29 cellular contexts compared by ENCODE assay signal in the genomic region with DNA sequence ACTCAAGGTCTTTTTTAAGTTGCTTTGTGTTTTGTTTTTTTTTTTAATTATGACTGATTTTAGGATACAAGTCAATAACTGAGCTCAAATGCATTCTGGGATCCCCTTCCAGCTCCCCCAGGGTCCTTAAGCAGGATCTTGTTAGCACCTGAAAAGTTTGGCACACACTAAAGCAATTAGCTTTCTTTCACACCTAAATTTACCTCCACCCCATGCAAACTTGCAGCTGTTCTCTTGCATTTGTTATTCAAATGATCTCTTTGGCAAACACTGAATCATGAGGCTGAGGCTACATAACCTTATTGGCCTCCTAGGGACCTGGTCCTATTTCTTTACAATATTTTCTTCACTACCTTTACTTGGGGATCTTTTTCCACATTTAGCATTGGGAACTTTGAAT.
A peak's percentile ranks its signal among the peaks of the same experiment; 100 is the strongest.
DNase-seq lines count a peak whose midpoint lies in the region; ATAC-seq, FAIRE-seq and TF ChIP-seq lines count a peak whose summit lies in the region.
"Had no signal": no experiment of that assay in that cellular context is flagged by ENCODE, and none has a peak within 500 bp of the region (broad histone marks: within the 10 kb centered on the region; RNA-seq: fewer than 3 reads in every experiment).

No MANE protein-coding gene starts in this region.

- no peak overlapping the region for H4K5ac ChIP-seq in mesendoderm (ENCODE audit: low read length)

- no peaks in the 10 kb centered on the region for H3K79me1 ChIP-seq in mesendoderm (ENCODE audit: low read length)

- no peaks in the 10 kb centered on the region for H3K36me3 ChIP-seq in bronchial epithelial cell (ENCODE audit: control insufficient read depth, insufficient read depth, low read length)
- no peaks in the 10 kb centered on the region for H3K36me3 ChIP-seq in mesendoderm (ENCODE audit: control insufficient read depth, insufficient read depth, low read length)
- no peaks in the 10 kb centered on the region for H3K36me3 ChIP-seq in Karpas-422 (ENCODE audit: insufficient read depth, low read length)
- H3K36me3 ChIP-seq: breast epithelium, neutrophil, SJCRH30, WERI-Rb-1 had no signal

- H3K4me2 ChIP-seq in mesendoderm (ENCODE audit: low read length) (no peak overlapping the region), Karpas-422 (ENCODE audit: low read depth, low read length, poor library complexity, severe bottlenecking) (no peak overlapping the region)

- H2AK5ac ChIP-seq in mesendoderm (ENCODE audit: low read length) = no peak overlapping the region

- no peak overlapping the region for H4K8ac ChIP-seq in mesendoderm (ENCODE audit: low read depth, low read length)

- H3K23ac ChIP-seq in mesendoderm (ENCODE audit: low read length) = no peak overlapping the region

- no peaks in the 10 kb centered on the region for H3K79me2 ChIP-seq in mesendoderm (ENCODE audit: control insufficient read depth, insufficient read depth, low read length)
- no peaks in the 10 kb centered on the region for H3K79me2 ChIP-seq in Karpas-422 (ENCODE audit: low read length)

- no peak overlapping the region for H3K9ac ChIP-seq in mesendoderm (ENCODE audit: low read length)
- H3K9ac ChIP-seq in Karpas-422 (ENCODE audit: low read length) = no peak overlapping the region
- H3K9ac ChIP-seq: GM23248 had no signal

- H3K9me2 ChIP-seq in Karpas-422 (replicated peaks; ENCODE audit: insufficient read depth, low read length) = no peaks in the 10 kb centered on the region

- ATAC-seq in Right ventricle myocardium superior (ENCODE audit: poor library complexity) = no peak
- ATAC-seq: right cardiac atrium had no signal

- no peak overlapping the region for H3K4me3 ChIP-seq in bronchial epithelial cell (ENCODE audit: low read depth, low read length)
- no peak overlapping the region for H3K4me3 ChIP-seq in mesendoderm (ENCODE audit: low read length)
- no peak overlapping the region for H3K4me3 ChIP-seq in Karpas-422 (ENCODE audit: low read length)
- H3K4me3 ChIP-seq: breast epithelium, GM23248, SJCRH30, testis had no signal

- no peak overlapping the region for H3K56ac ChIP-seq in mesendoderm (ENCODE audit: low read length)

- H3K18ac ChIP-seq in mesendoderm (ENCODE audit: low read length) = no peak overlapping the region

- peaks cover 40% of the 10 kb centered on the region for H3K9me3 ChIP-seq in Karpas-422 (ENCODE audit: low read length)
- H3K9me3 ChIP-seq: neutrophil, SJCRH30, testis had no signal

- H2BK5ac ChIP-seq in mesendoderm (ENCODE audit: low read length) = no peak overlapping the region

- H2BK15ac ChIP-seq in mesendoderm (replicated peaks; ENCODE audit: low read depth) = no peak overlapping the region

- no peak overlapping the region for H2AFZ ChIP-seq in Karpas-422 (ENCODE audit: low read length)
- H2AFZ ChIP-seq: GM23248 had no signal

- no peaks in the 10 kb centered on the region for H3K27me3 ChIP-seq in bronchial epithelial cell (ENCODE audit: control insufficient read depth, insufficient read depth, low read length)
- no peaks in the 10 kb centered on the region for H3K27me3 ChIP-seq in mesendoderm (ENCODE audit: insufficient read depth, low read length, poor library complexity)
- no peaks in the 10 kb centered on the region for H3K27me3 ChIP-seq in Karpas-422 (ENCODE audit: low read length)
- H3K27me3 ChIP-seq: breast epithelium, neutrophil, SJCRH30, testis had no signal

- H3K4me1 ChIP-seq in mesendoderm (ENCODE audit: control insufficient read depth, low read depth, low read length) = no peaks in the 10 kb centered on the region
- H3K4me1 ChIP-seq in Karpas-422 (ENCODE audit: low read length) = no peaks in the 10 kb centered on the region
- H3K4me1 ChIP-seq: breast epithelium, SJCRH30, testis had no signal

- TF ChIP-seq CTCF in bronchial epithelial cell (IDR thresholded peaks at IDR 0.05; ENCODE audit: insufficient read depth, low read length, severe bottlenecking) = no peak

- intact Hi-C loops in Right ventricle myocardium superior (cut with DNase I) = no loop called here

- no peaks in the 10 kb centered on the region for H4K20me1 ChIP-seq in Karpas-422 (ENCODE audit: insufficient read depth, low read depth, low read length)

- peak; percentile 4 for DNase-seq in DMS53 (lab: John Stamatoyannopoulos, UW)
- no peak for DNase-seq in DMS53 treated with DMSO at 0.1 percent for 48 hours (lab: John Stamatoyannopoulos, UW; ENCODE audit: unreplicated experiment)
- peak; percentile 81 for DNase-seq in NCI-H146 treated with DMSO at 0.1 percent for 48 hours (lab: John Stamatoyannopoulos, UW; ENCODE audit: unreplicated experiment)
- DNase-seq in bronchial epithelial cell (ENCODE audit: low read depth) = peak; percentile 3
- DNase-seq in mesendoderm = peak; percentile 68
- DNase-seq in Right ventricle myocardium superior = no peak
- no peak for DNase-seq in Karpas-422
- no peak for DNase-seq in NCI-H1694 treated with DMSO at 0.1 percent for 48 hours (lab: John Stamatoyannopoulos, UW)
- DNase-seq: 8988T; activated CD4-positive, alpha-beta T cell treated with anti-CD3 and anti-CD28 coated beads for 48 hours; activated CD8-positive, alpha-beta memory T cell treated with anti-CD3 and anti-CD28 coated beads for 24 hours; activated effector memory CD4-positive, alpha-beta T cell treated with Interleukin-2 at 50 U/mL for 16 hours; activated naive CD8-positive, alpha-beta T cell treated with anti-CD3 and anti-CD28 coated beads for 36 hours; anterior cingulate cortex; C1 segment of cervical spinal cord; DND-41; GM23248; kidney glomerular epithelial cell; NCI-H510A treated with DMSO at 0.1 percent for 48 hours; posterior cingulate gyrus; right cardiac atrium; SJCRH30; stimulated activated CD4-positive, alpha-beta T cell treated with anti-CD3 and anti-CD28 coated beads, Interleukin-1b, Interleukin-23, amount 100 ng/mL, for 48 hours; T1000; testis; WERI-Rb-1 had no signal

- H3K27ac ChIP-seq in mesendoderm (ENCODE audit: low read depth, low read length) (no peak overlapping the region), Karpas-422 (ENCODE audit: low read length) (no peak overlapping the region)
- H3K27ac ChIP-seq: breast epithelium, epithelial cell of prostate, GM23248, neutrophil, SJCRH30, testis, WERI-Rb-1 had no signal

- no peak for FAIRE-seq in bronchial epithelial cell (lab: Jason Lieb, UNC)

- H2BK120ac ChIP-seq in mesendoderm (ENCODE audit: low read depth, low read length) = no peak overlapping the region

- H3K4ac ChIP-seq in mesendoderm (ENCODE audit: low read depth, low read length) = no peak overlapping the region

Comparison
In these comparisons a context has a peak if more than half of its experiments do, and no peak if none do; other contexts are left out.
1. DNase-seq: peak in DMS53 (single experiment), NCI-H146 treated with DMSO at 0.1 percent for 48 hours (single experiment), bronchial epithelial cell (single experiment) and mesendoderm (single experiment); none in DMS53 treated with DMSO at 0.1 percent for 48 hours (single experiment), Right ventricle myocardium superior (single experiment), Karpas-422 (single experiment) and NCI-H1694 treated with DMSO at 0.1 percent for 48 hours (single experiment).